ENCODE assay signal across 8 cellular contexts in genomic region chr2:25362049-25362563, GRCh38. TPM values are rescaled to one million over a fixed set of nuclear protein-coding genes. Genes with fewer than 3 reads are reported as not detected.
DNase-seq lines count a peak whose midpoint lies in the region; ATAC-seq and TF ChIP-seq lines count a peak whose summit lies in the region.

No MANE protein-coding gene starts in this region.

- peak; percentile 89 for TF ChIP-seq POLR2A in GM19099 (IDR thresholded peaks at IDR 0.05; ENCODE audit: extremely low read depth, insufficient read length, low read depth)

- ATAC-seq in HG03354 (IDR thresholded peaks at IDR 0.05; ENCODE audit: poor library complexity, severe bottlenecking, unreplicated experiment) (peak; percentile 83), left colon (peak; percentile 99)

- H3K27ac ChIP-seq in cingulate gyrus (ENCODE audit: low read depth, low read length): peak overlapping the region; percentile 13

- intact Hi-C loops in left colon (cut with DNase I, micrococcal nuclease): no loop called here

- DNase-seq in Ammon's horn (ENCODE audit: low spot score) (peak; percentile 96), NCI-H510A (lab: John Stamatoyannopoulos, UW) (peak; percentile 67), left colon (peak; percentile 91 to 93)
- peak; percentile 93 to 94 for DNase-seq in activated CD4-positive, alpha-beta T cell treated with anti-CD3 and anti-CD28 coated beads for 24 hours (ENCODE audit: low read depth in 2 of 2)
- peak; percentile 89 to 96 for DNase-seq in stimulated activated CD4-positive, alpha-beta T cell treated with anti-CD3 and anti-CD28 coated beads, Interleukin-1b, Interleukin-23, amount 100 ng/mL, for 4 hours (ENCODE audit: low read depth in 2 of 2)

RNA-seq across cellular contexts. Expression of gene DNMT3A, which starts 20.4 kb away (rescaled TPM):
- total RNA-seq in left colon: 10 to 100 TPM; 27.3 to 27.8 TPM

Comparison
In these comparisons a context has a peak if more than half of its experiments do, and no peak if none do; other contexts are left out.
1. Peak in every context shown above with its lines: DNase-seq, ATAC-seq and H3K27ac ChIP-seq.